17 cellular contexts compared by ENCODE assay signal in genomic region chr22:47101321-47101885, GRCh38.
"Had no signal": no experiment of that assay in that cellular context is flagged by ENCODE, and none has a peak within 500 bp of the region (broad histone marks: within the 10 kb centered on the region; RNA-seq: fewer than 3 reads in every experiment).

No MANE protein-coding gene starts in this region.

- H3K27ac ChIP-seq: epithelial cell of prostate, sigmoid colon, spleen had no signal

- H3K4me1 ChIP-seq: sigmoid colon, spleen had no signal

- H3K9me3 ChIP-seq: pancreas, sigmoid colon, spleen had no signal

- H3K9me3 Mint-ChIP-seq: effector memory CD8-positive, alpha-beta T cell; naive thymus-derived CD4-positive, alpha-beta T cell; T-cell had no signal

- FAIRE-seq: pancreas had no signal

- H3K4me3 Mint-ChIP-seq: activated CD4-positive, alpha-beta memory T cell treated with anti-CD3 and anti-CD28 coated beads, Interleukin-2, amount 10 ng/mL, durations not matched to agents 7 days and 5 days; activated CD8-positive, alpha-beta memory T cell treated with anti-CD3 and anti-CD28 coated beads, Interleukin-2, amount 10 ng/mL, durations not matched to agents 7 days and 5 days; activated naive CD8-positive, alpha-beta T cell; effector memory CD8-positive, alpha-beta T cell; naive thymus-derived CD4-positive, alpha-beta T cell; stimulated activated memory B cell treated with anti-CD40 and anti-IgM and Interleukin-4, amounts not matched to agents 10 μg/mL and 1 μg/mL and 100 μg/mL, for 72 hours; T-cell had no signal

- H3K36me3 ChIP-seq: pancreas, sigmoid colon had no signal

- DNase-seq: activated CD4-positive, alpha-beta memory T cell treated with anti-CD3 and anti-CD28 coated beads, Interleukin-2, amount 10 ng/mL, durations not matched to agents 7 days and 5 days; activated CD4-positive, alpha-beta T cell treated with anti-CD3 and anti-CD28 coated beads for 48 hours; activated CD4-positive, CD25-positive, alpha-beta regulatory T cell; activated CD8-positive, alpha-beta memory T cell treated with anti-CD3 and anti-CD28 coated beads, Interleukin-2, amount 10 ng/mL, durations not matched to agents 7 days and 5 days; amygdala; effector memory CD8-positive, alpha-beta T cell; foreskin melanocyte; left ventricle myocardium superior; naive thymus-derived CD4-positive, alpha-beta T cell; pancreas; sigmoid colon; spleen; stimulated activated CD4-positive, alpha-beta T cell treated with anti-CD3 and anti-CD28 coated beads, Interleukin-4, amount 100 ng/mL, for 4 hours; T-cell had no signal

- H3K27me3 Mint-ChIP-seq: activated CD4-positive, alpha-beta memory T cell treated with anti-CD3 and anti-CD28 coated beads, Interleukin-2, amount 10 ng/mL, durations not matched to agents 7 days and 5 days; activated CD8-positive, alpha-beta memory T cell treated with anti-CD3 and anti-CD28 coated beads, Interleukin-2, amount 10 ng/mL, durations not matched to agents 7 days and 5 days; activated naive CD8-positive, alpha-beta T cell; effector memory CD8-positive, alpha-beta T cell; naive thymus-derived CD4-positive, alpha-beta T cell; stimulated activated memory B cell treated with anti-CD40 and anti-IgM and Interleukin-4, amounts not matched to agents 10 μg/mL and 1 μg/mL and 100 μg/mL, for 72 hours; T-cell had no signal

- H3K27ac Mint-ChIP-seq: activated CD4-positive, alpha-beta memory T cell treated with anti-CD3 and anti-CD28 coated beads, Interleukin-2, amount 10 ng/mL, durations not matched to agents 7 days and 5 days; activated CD8-positive, alpha-beta memory T cell treated with anti-CD3 and anti-CD28 coated beads, Interleukin-2, amount 10 ng/mL, durations not matched to agents 7 days and 5 days; activated naive CD8-positive, alpha-beta T cell; effector memory CD8-positive, alpha-beta T cell; stimulated activated memory B cell treated with anti-CD40 and anti-IgM and Interleukin-4, amounts not matched to agents 10 μg/mL and 1 μg/mL and 100 μg/mL, for 72 hours; T-cell had no signal

- H3K27me3 ChIP-seq: pancreas, sigmoid colon, spleen had no signal

- H3K4me1 Mint-ChIP-seq: T-cell had no signal

- H3K4me3 ChIP-seq: pancreas, sigmoid colon, spleen had no signal
